27 cellular contexts compared by ENCODE assay signal in the genomic region with DNA sequence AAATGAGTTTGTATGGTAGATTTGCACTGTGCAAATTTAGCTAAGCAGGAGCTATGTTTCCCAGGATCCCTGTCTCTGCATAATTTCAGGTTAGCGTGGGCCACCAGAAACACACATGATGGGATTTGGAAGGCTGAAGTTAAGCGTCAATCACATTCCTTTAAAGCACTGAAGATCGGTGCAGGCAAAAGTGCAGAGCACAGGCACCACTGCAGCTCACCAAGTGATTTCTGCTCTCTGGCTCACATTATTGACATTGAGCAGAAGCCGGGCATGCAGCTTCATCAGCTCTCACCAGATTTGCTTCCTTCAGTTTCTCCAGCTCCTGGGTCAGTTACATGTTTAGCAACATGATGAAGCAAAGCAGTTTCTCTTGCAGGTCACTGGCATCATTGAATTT.
DNase-seq lines count a peak whose midpoint lies in the region; ATAC-seq and TF ChIP-seq lines count a peak whose summit lies in the region.
"Had no signal": no experiment of that assay in that cellular context is flagged by ENCODE, and none has a peak within 500 bp of the region (broad histone marks: within the 10 kb centered on the region; RNA-seq: fewer than 3 reads in every experiment).

No MANE protein-coding gene starts in this region.

- H3K79me1 ChIP-seq in IMR-90 (ENCODE audit: low read depth in 1 of 2, low read length in 2 of 2): no peaks in the 10 kb centered on the region
- H3K79me1 ChIP-seq in neuronal stem cell (ENCODE audit: low read depth, low read length): no peaks in the 10 kb centered on the region

- no CpG with 5 or more reads among the region's 4 CpGs for WGBS in IMR-90 (ENCODE audit: extremely low coverage in 2 of 2, insufficient read length in 1 of 2), 2 experiments
- WGBS in neuronal stem cell (ENCODE audit: extremely low coverage in 2 of 2, insufficient read length in 2 of 2, insufficient replicate concordance in 1 of 2), 2 donors: no CpG with 5 or more reads among the region's 4 CpGs

- H4K91ac ChIP-seq in IMR-90 (ENCODE audit: insufficient read depth, low read depth, low read length) (0 out of 2 replicates have a peak overlapping the region, but pooled peaks have one; percentile 36), neuronal stem cell (ENCODE audit: low read depth, low read length, poor library complexity) (no peak overlapping the region)

- H3K4me1 Mint-ChIP-seq in endothelial cell (ENCODE audit: unreplicated experiment): peaks cover 74% of the 10 kb centered on the region
- peaks cover 26% of the 10 kb centered on the region for H3K4me1 Mint-ChIP-seq in stimulated activated memory B cell treated with anti-CD40 and anti-IgM and Interleukin-4, amounts not matched to agents 10 μg/mL and 1 μg/mL and 100 μg/mL, for 72 hours

- POLR2A ChIA-PET in IMR-90 (lab: Charles Lee; ENCODE audit: unreplicated experiment): no interaction called here

- ATAC-seq in IMR-90 (ENCODE audit: low read depth): no peak
- no peak for ATAC-seq in stimulated activated memory B cell treated with anti-CD40 and anti-IgM and Interleukin-4, amounts not matched to agents 10 μg/mL and 1 μg/mL and 100 μg/mL, for 72 hours
- ATAC-seq in GM21619 (IDR thresholded peaks at IDR 0.05; ENCODE audit: unreplicated experiment): no peak
- ATAC-seq: activated T-helper 17 cell treated with anti-CD3 and anti-CD28 coated beads, Interleukin-2, amount 50 U/mL, for 72 hours; natural killer cell had no signal

- peak overlapping the region; percentile 54 for H2BK20ac ChIP-seq in IMR-90 (ENCODE audit: low read depth, low read length)

- peaks cover 7% of the 10 kb centered on the region; the same call in 1 of the 2 replicates for H3K9me1 ChIP-seq in IMR-90 (ENCODE audit: insufficient read depth, low read length)

- no peak overlapping the region for H3K4me3 Mint-ChIP-seq in endothelial cell (ENCODE audit: unreplicated experiment)
- no peak overlapping the region for H3K4me3 Mint-ChIP-seq in stimulated activated memory B cell treated with anti-CD40 and anti-IgM and Interleukin-4, amounts not matched to agents 10 μg/mL and 1 μg/mL and 100 μg/mL, for 72 hours
- H3K4me3 Mint-ChIP-seq: activated T-helper 17 cell treated with anti-CD3 and anti-CD28 coated beads, Interleukin-2, amount 50 U/mL, for 72 hours; natural killer cell had no signal

- peak overlapping the region; percentile 36; the same call in 1 of the 2 replicates for H3K18ac ChIP-seq in IMR-90 (ENCODE audit: low read depth, low read length)
- H3K18ac ChIP-seq in neuronal stem cell (ENCODE audit: low read length): no peak overlapping the region

- TF ChIP-seq RAD21 in IMR-90 (IDR thresholded peaks at IDR 0.05; ENCODE audit: low read length): no peak

- H3K4ac ChIP-seq in IMR-90 (ENCODE audit: low read depth, low read length) (peak overlapping the region; percentile 19), neuronal stem cell (ENCODE audit: low read length) (no peak overlapping the region)

- H3K27ac Mint-ChIP-seq in endothelial cell (ENCODE audit: unreplicated experiment): peak overlapping the region; percentile 90
- no peak overlapping the region for H3K27ac Mint-ChIP-seq in stimulated activated memory B cell treated with anti-CD40 and anti-IgM and Interleukin-4, amounts not matched to agents 10 μg/mL and 1 μg/mL and 100 μg/mL, for 72 hours
- H3K27ac Mint-ChIP-seq: natural killer cell had no signal

- H4K8ac ChIP-seq in IMR-90 (ENCODE audit: low read depth in 2 of 2, low read length in 2 of 2) (peak overlapping the region; percentile 18 to 26; a peak in 2 of 4 replicates), neuronal stem cell (ENCODE audit: low read depth, low read length) (no peak overlapping the region)

- H2AK5ac ChIP-seq in IMR-90 (ENCODE audit: low read depth, low read length): peak overlapping the region; percentile 3; the same call in 1 of the 2 replicates
- H2AK5ac ChIP-seq in neuronal stem cell (ENCODE audit: low read depth, low read length): no peak overlapping the region

- H2AK9ac ChIP-seq in IMR-90 (replicated peaks; ENCODE audit: low read depth, low read length, poor library complexity): no peak overlapping the region

- dilution Hi-C loops in IMR-90 (cut with HindIII; ENCODE audit: low sequenced_read_pairs, unreplicated experiment): no loop called here

- peak overlapping the region; percentile 30; the same call in 1 of the 2 replicates for H4K5ac ChIP-seq in IMR-90 (ENCODE audit: low read depth, low read length)

- peak overlapping the region; percentile 34 for H2BK5ac ChIP-seq in IMR-90 (ENCODE audit: low read depth, low read length, poor library complexity, severe bottlenecking)
- H2BK5ac ChIP-seq in neuronal stem cell (ENCODE audit: low read length): no peak overlapping the region

- H3K79me2 ChIP-seq in ACC112 (ENCODE audit: control insufficient read depth, insufficient read depth, low read length, unreplicated experiment): no peaks in the 10 kb centered on the region

- CTCF ChIA-PET in IMR-90 (lab: Yijun Ruan, JAX): no interaction called here

- H3K36me3 ChIP-seq in ACC112 (ENCODE audit: insufficient read depth, low read length) (no peaks in the 10 kb centered on the region), IMR-90 (ENCODE audit: control insufficient read depth, insufficient read depth, low read length) (no peaks in the 10 kb centered on the region), neuronal stem cell (replicated peaks in 1 of 2; ENCODE audit: control insufficient read depth in 2 of 2, insufficient read depth in 2 of 2, low read length in 2 of 2) (no peaks in the 10 kb centered on the region)
- H3K36me3 ChIP-seq: BLaER1, spleen, transverse colon, WERI-Rb-1 had no signal

- H3K4me3 ChIP-seq in ACC112 (ENCODE audit: low read depth, low read length): no peak overlapping the region
- H3K4me3 ChIP-seq in IMR-90 (ENCODE audit: insufficient read depth, low read depth, low read length): no peak overlapping the region
- no peak overlapping the region for H3K4me3 ChIP-seq in neuronal stem cell (ENCODE audit: low read length in 2 of 2)
- H3K4me3 ChIP-seq: BLaER1, PC-9, spleen, transverse colon had no signal

- H2AFZ ChIP-seq in ACC112 (ENCODE audit: low read length, unreplicated experiment) (peak overlapping the region; percentile 48), IMR-90 (replicated peaks; ENCODE audit: low read length, poor library complexity) (peak overlapping the region; percentile 52), neuronal stem cell (ENCODE audit: low read length) (peak overlapping the region; percentile 7)
- H2AFZ ChIP-seq: PC-9 had no signal

- peak overlapping the region; percentile 53 for H3K23ac ChIP-seq in IMR-90 (ENCODE audit: low read depth, low read length)
- H3K23ac ChIP-seq in neuronal stem cell (ENCODE audit: low read depth, low read length, poor library complexity): no peak overlapping the region

- H3K9ac ChIP-seq in IMR-90 (ENCODE audit: low read depth, low read length): no peak overlapping the region
- no peak overlapping the region for H3K9ac ChIP-seq in neuronal stem cell (ENCODE audit: low read depth, low read length, poor library complexity)
- H3K9ac ChIP-seq: BLaER1 had no signal

- H3K27me3 Mint-ChIP-seq in endothelial cell (ENCODE audit: unreplicated experiment): no peaks in the 10 kb centered on the region
- H3K27me3 Mint-ChIP-seq in stimulated activated memory B cell treated with anti-CD40 and anti-IgM and Interleukin-4, amounts not matched to agents 10 μg/mL and 1 μg/mL and 100 μg/mL, for 72 hours: peaks cover 50% of the 10 kb centered on the region

- H2BK15ac ChIP-seq in IMR-90 (ENCODE audit: low read depth, low read length) (peak overlapping the region; percentile 30; the same call in 2 of the 3 replicates), neuronal stem cell (ENCODE audit: low read length) (no peak overlapping the region)

- intact Hi-C loops in IMR-90 (cut with micrococcal nuclease): no loop called here

- H3K4me1 ChIP-seq in ACC112 (ENCODE audit: control insufficient read depth, insufficient read depth, low read length, unreplicated experiment): peaks cover 90% of the 10 kb centered on the region
- H3K4me1 ChIP-seq in IMR-90 (ENCODE audit: control insufficient read depth, insufficient read depth, low read length): peaks cover 14% of the 10 kb centered on the region
- H3K4me1 ChIP-seq in neuronal stem cell (ENCODE audit: control insufficient read depth in 2 of 2, insufficient read depth in 1 of 2, low read depth in 1 of 2, low read length in 2 of 2): peaks cover 6% of the 10 kb centered on the region in 2 donors

- no TSS peak for BruUV-seq in IMR-90 (replicated peaks; lab: Mats Ljungman, UMichigan)

- no peaks in the 10 kb centered on the region for H3K9me3 ChIP-seq in IMR-90 (ENCODE audit: control insufficient read depth, insufficient read depth, low read length)
- no peaks in the 10 kb centered on the region for H3K9me3 ChIP-seq in neuronal stem cell (replicated peaks in 1 of 2; ENCODE audit: control insufficient read depth in 2 of 2, insufficient read depth in 1 of 2, low read depth in 1 of 2, low read length in 2 of 2)
- H3K9me3 ChIP-seq: BLaER1, spleen, transverse colon had no signal

- H3K56ac ChIP-seq in IMR-90 (ENCODE audit: extremely low read depth, insufficient read depth, low read length): no peak overlapping the region

- DNase-seq in IMR-90 (no peak), endothelial cell (ENCODE audit: low spot score) (no peak), neuronal stem cell (ENCODE audit: low spot score) (no peak), NCI-H1436 treated with DMSO at 0.1 percent for 48 hours (lab: John Stamatoyannopoulos, UW) (no peak)
- DNase-seq: activated CD4-positive, alpha-beta T cell treated with anti-CD3 and anti-CD28 coated beads for 48 hours; activated naive CD4-positive, alpha-beta T cell treated with anti-CD3 and anti-CD28 coated beads, Interleukin-2, amount 50 U/mL, for 16 hours; DMS 273 treated with DMSO at 0.1 percent for 48 hours; EL; glutamatergic neuron; islet precursor cell; natural killer cell; NCI-H1417; NCI-H2029 treated with DMSO at 0.1 percent for 48 hours; NCI-H524; NK-92 treated with Interleukin-12 subunit alpha and Interleukin-12 subunit beta, amount 100 ng/mL, for 24 hours; PC-9; SHP77 treated with DMSO at 0.1 percent for 48 hours; stimulated activated CD8-positive, alpha-beta memory T cell treated with anti-CD3 and anti-CD28 coated beads, Interleukin-4, amount 100 ng/mL, for 48 hours; transverse colon; WERI-Rb-1 had no signal

- no peaks in the 10 kb centered on the region for H3K27me3 ChIP-seq in ACC112 (ENCODE audit: insufficient read depth, low read length)
- H3K27me3 ChIP-seq in IMR-90 (ENCODE audit: control insufficient read depth, insufficient read depth, low read length): no peaks in the 10 kb centered on the region
- H3K27me3 ChIP-seq in neuronal stem cell (ENCODE audit: control insufficient read depth in 3 of 3, insufficient read depth in 3 of 3, low read depth in 1 of 3, low read length in 3 of 3): no peaks in the 10 kb centered on the region
- H3K27me3 ChIP-seq: BLaER1, spleen, transverse colon had no signal

- no peaks in the 10 kb centered on the region for H3K36me3 Mint-ChIP-seq in endothelial cell (ENCODE audit: low read depth, unreplicated experiment)
- H3K36me3 Mint-ChIP-seq in stimulated activated memory B cell treated with anti-CD40 and anti-IgM and Interleukin-4, amounts not matched to agents 10 μg/mL and 1 μg/mL and 100 μg/mL, for 72 hours: no peaks in the 10 kb centered on the region
- H3K36me3 Mint-ChIP-seq: natural killer cell had no signal

- H2BK12ac ChIP-seq in neuronal stem cell (ENCODE audit: low read length): no peak overlapping the region

- H3K9me3 Mint-ChIP-seq in endothelial cell (ENCODE audit: unreplicated experiment): no peaks in the 10 kb centered on the region
- no peaks in the 10 kb centered on the region for H3K9me3 Mint-ChIP-seq in stimulated activated memory B cell treated with anti-CD40 and anti-IgM and Interleukin-4, amounts not matched to agents 10 μg/mL and 1 μg/mL and 100 μg/mL, for 72 hours
- H3K9me3 Mint-ChIP-seq: activated T-helper 17 cell treated with anti-CD3 and anti-CD28 coated beads, Interleukin-2, amount 50 U/mL, for 72 hours; natural killer cell had no signal

- no peaks in the 10 kb centered on the region for H4K20me1 ChIP-seq in IMR-90 (ENCODE audit: insufficient read depth, low read length)
- H4K20me1 ChIP-seq: BLaER1 had no signal

- H3K14ac ChIP-seq in IMR-90 (replicated peaks; ENCODE audit: low read depth, low read length) (peak overlapping the region; percentile 74), neuronal stem cell (ENCODE audit: low read length) (no peak overlapping the region)

- H2BK120ac ChIP-seq in IMR-90 (ENCODE audit: low read depth, low read length) (peak overlapping the region; percentile 41), neuronal stem cell (ENCODE audit: low read depth, low read length) (no peak overlapping the region)

- in situ Hi-C loops in IMR-90 (cut with MboI; ENCODE audit: low sequenced_read_pairs): no loop called here

- TF ChIP-seq CTCF in IMR-90 (conservative IDR thresholded peaks at IDR 0.05; ENCODE audit: low read depth, low read length) (no peak), endothelial cell (IDR thresholded peaks at IDR 0.05; ENCODE audit: unreplicated experiment) (no peak)

- peak overlapping the region; percentile 96 for H3K27ac ChIP-seq in ACC112 (ENCODE audit: low read depth, low read length)
- no peak overlapping the region for H3K27ac ChIP-seq in IMR-90 (ENCODE audit: insufficient read depth, low read length)
- no peak overlapping the region for H3K27ac ChIP-seq in neuronal stem cell (replicated peaks; ENCODE audit: low read length)
- H3K27ac ChIP-seq: BLaER1, HL-60, PC-9, spleen, WERI-Rb-1 had no signal

- H3K4me2 ChIP-seq in IMR-90 (ENCODE audit: low read depth, low read length) (no peak overlapping the region), neuronal stem cell (ENCODE audit: insufficient read depth, low read length, poor library complexity, severe bottlenecking) (no peak overlapping the region)
- H3K4me2 ChIP-seq: BLaER1, PC-9 had no signal

- no peak for TF ChIP-seq POLR2A in IMR-90 (IDR thresholded peaks at IDR 0.05; ENCODE audit: low read depth, low read length)
